8 cellular contexts compared by ENCODE assay signal in genomic region chr10:115092555-115093285, GRCh38. TPM values are rescaled to one million over a fixed set of nuclear protein-coding genes. Genes with fewer than 3 reads are reported as not detected.
DNase-seq lines count a peak whose midpoint lies in the region; ATAC-seq and TF ChIP-seq lines count a peak whose summit lies in the region.

No MANE protein-coding gene starts in this region.

- H3K56ac ChIP-seq in mesendoderm (ENCODE audit: low read length), result peak overlapping the region; percentile 94

- H3K9me3 ChIP-seq in HUES64 (ENCODE audit: insufficient read depth, low read depth, low read length) (no peaks in the 10 kb centered on the region), endodermal cell (ENCODE audit: control insufficient read depth, low read length) (no peaks in the 10 kb centered on the region), tibial nerve (no peaks in the 10 kb centered on the region)

- CTCF ChIA-PET in GM10248 (lab: Yijun Ruan, JAX) (interaction anchor here (1.0 kb wide), 1 partner anchor 91 kb away, joined by 3 read pairs; no protein-coding TSS in a partner anchor), activated B cell treated with CpG ODN at 0.5 μM for 24 hours (lab: Charles Lee) (no interaction called here)

- peak overlapping the region; percentile 83 for H3K4ac ChIP-seq in mesendoderm (ENCODE audit: low read depth, low read length)

- H3K36me3 Mint-ChIP-seq in activated B cell treated with CpG ODN at 0.5 μM for 24 hours (ENCODE audit: low read depth) (no peaks in the 10 kb centered on the region), endodermal cell (ENCODE audit: low read depth) (no peaks in the 10 kb centered on the region)

- no peak for TF ChIP-seq EP300 in tibial nerve (IDR thresholded peaks at IDR 0.05)

- peak overlapping the region; percentile 79 for H3K18ac ChIP-seq in mesendoderm (ENCODE audit: low read length)

- H3K9me3 Mint-ChIP-seq in activated B cell treated with CpG ODN at 0.5 μM for 24 hours (no peaks in the 10 kb centered on the region), endodermal cell (peaks cover 2% of the 10 kb centered on the region)

- DNase-seq in GM10248 (ENCODE audit: extremely low spot score) (peak; percentile 63), activated B cell treated with CpG ODN at 0.5 μM for 24 hours (peak; percentile 60), endodermal cell (peak; percentile 81), mesendoderm (peak; percentile 83), tibial nerve (ENCODE audit: low spot score in 2 of 2) (no peak), middle frontal gyrus (ENCODE audit: extremely low spot score, low spot score) (no peak)

- H3K4me3 ChIP-seq in HUES64 (ENCODE audit: low read length) (peak overlapping the region; percentile 83), endodermal cell (ENCODE audit: low read length) (peak overlapping the region; percentile 76), mesendoderm (ENCODE audit: low read length) (peak overlapping the region; percentile 81), tibial nerve (peak overlapping the region; percentile 32 to 69 (median 48))

- no peak overlapping the region for H3K27ac Mint-ChIP-seq in activated B cell treated with CpG ODN at 0.5 μM for 24 hours
- no peak overlapping the region for H3K27ac Mint-ChIP-seq in endodermal cell

- peak overlapping the region; percentile 84 for H3K4me2 ChIP-seq in mesendoderm (ENCODE audit: low read length)

- TF ChIP-seq POLR2A in tibial nerve (IDR thresholded peaks at IDR 0.05), result no peak

- no peak overlapping the region for H2BK15ac ChIP-seq in mesendoderm (replicated peaks; ENCODE audit: low read depth)

- H3K4me3 Mint-ChIP-seq in activated B cell treated with CpG ODN at 0.5 μM for 24 hours (peak overlapping the region; percentile 85), endodermal cell (peak overlapping the region; percentile 68)

- no peak overlapping the region for H3K23ac ChIP-seq in mesendoderm (ENCODE audit: low read length)

- H3K4me1 ChIP-seq in HUES64 (ENCODE audit: insufficient read depth, low read length), result peaks cover 24% of the 10 kb centered on the region
- no peaks in the 10 kb centered on the region for H3K4me1 ChIP-seq in endodermal cell (ENCODE audit: control insufficient read depth, insufficient read depth, low read length)
- H3K4me1 ChIP-seq in mesendoderm (ENCODE audit: control insufficient read depth, low read depth, low read length), result peaks cover 2% of the 10 kb centered on the region
- H3K4me1 ChIP-seq in tibial nerve, result peaks cover 0 to 20% (median 5%) of the 10 kb centered on the region in 4 donors

- H3K36me3 ChIP-seq in HUES64 (ENCODE audit: insufficient read depth, low read length) (no peaks in the 10 kb centered on the region), endodermal cell (ENCODE audit: control insufficient read depth, insufficient read depth, low read length) (no peaks in the 10 kb centered on the region), mesendoderm (ENCODE audit: control insufficient read depth, insufficient read depth, low read length) (no peaks in the 10 kb centered on the region), tibial nerve (no peaks in the 10 kb centered on the region)

- H2BK120ac ChIP-seq in mesendoderm (ENCODE audit: low read depth, low read length), result peak overlapping the region; percentile 46

- no peak overlapping the region for H3K27ac ChIP-seq in HUES64 (ENCODE audit: low read depth, low read length)
- peak overlapping the region; percentile 96 for H3K27ac ChIP-seq in endodermal cell (ENCODE audit: low read depth, low read length)
- peak overlapping the region; percentile 83 for H3K27ac ChIP-seq in mesendoderm (ENCODE audit: low read depth, low read length)
- H3K27ac ChIP-seq in tibial nerve, result no peak overlapping the region

- TF ChIP-seq CTCF in GM10248 (IDR thresholded peaks at IDR 0.05; ENCODE audit: control extremely low read depth, extremely low read depth, low read depth, missing control alignments) (no peak), activated B cell treated with CpG ODN at 0.5 μM for 24 hours (IDR thresholded peaks at IDR 0.05) (no peak), endodermal cell (conservative IDR thresholded peaks at IDR 0.05) (no peak), tibial nerve (IDR thresholded peaks at IDR 0.05) (no peak)

- H2BK5ac ChIP-seq in mesendoderm (ENCODE audit: low read length), result peak overlapping the region; percentile 73

- peaks cover 2% of the 10 kb centered on the region for H3K79me1 ChIP-seq in mesendoderm (ENCODE audit: low read length)

- POLR2A ChIA-PET in GM10248 (lab: Yijun Ruan, JAX) (interaction anchor here (0.6 kb wide), 1 partner anchor 241 kb away, joined by 6 read pairs; no protein-coding TSS in a partner anchor), activated B cell treated with CpG ODN at 0.5 μM for 24 hours (lab: Charles Lee) (interaction anchor here (0.6 kb wide), 1 partner anchor 108 kb away, joined by 11 read pairs; no protein-coding TSS in a partner anchor)

- ATAC-seq in GM21529 (IDR thresholded peaks at IDR 0.05; ENCODE audit: unreplicated experiment) (peak; percentile 75), activated B cell treated with CpG ODN at 0.5 μM for 24 hours (ENCODE audit: low read depth) (peak; percentile 84)

- H4K5ac ChIP-seq in mesendoderm (ENCODE audit: low read length), result no peak overlapping the region

- peaks cover 13% of the 10 kb centered on the region for H3K4me1 Mint-ChIP-seq in activated B cell treated with CpG ODN at 0.5 μM for 24 hours
- H3K4me1 Mint-ChIP-seq in endodermal cell, result peaks cover 9% of the 10 kb centered on the region

- no peak overlapping the region for H2AK5ac ChIP-seq in mesendoderm (ENCODE audit: low read length)

- H3K27me3 Mint-ChIP-seq in activated B cell treated with CpG ODN at 0.5 μM for 24 hours (peaks cover 35% of the 10 kb centered on the region), endodermal cell (ENCODE audit: insufficient read depth) (peaks cover 49% of the 10 kb centered on the region)

- no peaks in the 10 kb centered on the region for H3K79me2 ChIP-seq in mesendoderm (ENCODE audit: control insufficient read depth, insufficient read depth, low read length)

- H3K9ac ChIP-seq in HUES64 (ENCODE audit: low read depth, low read length) (peak overlapping the region; percentile 87), endodermal cell (ENCODE audit: extremely low read depth, low read length, poor library complexity, severe bottlenecking) (peak overlapping the region; percentile 28), mesendoderm (ENCODE audit: low read length) (peak overlapping the region; percentile 61)

- intact Hi-C loops in activated B cell treated with CpG ODN at 0.5 μM for 24 hours (cut with micrococcal nuclease), result loop anchor here (1.0 to 5.0 kb wide), 4 partner anchors 154 to 1410 kb away; partner anchors contain the start of genes CCDC186, DCLRE1A, NHLRC2 and TRUB1

- under 1% methylated on average over 75 of the region's 75 CpGs for WGBS in HUES64
- WGBS in endodermal cell (ENCODE audit: insufficient coverage in 1 of 2, insufficient read length in 1 of 2), 2 experiments, result 0% methylated on average over 9 to 74 of the region's 75 CpGs
- no CpG with 5 or more reads among the region's 75 CpGs for WGBS in mesendoderm (ENCODE audit: extremely low coverage, insufficient coverage, low lambda C conversion rate)
- 1 to 2% methylated on average over 37 to 40 of the region's 75 CpGs for WGBS in tibial nerve, 2 donors

- peaks cover 49% of the 10 kb centered on the region for H3K27me3 ChIP-seq in HUES64 (ENCODE audit: insufficient read depth, low read length)
- peaks cover 51% of the 10 kb centered on the region for H3K27me3 ChIP-seq in endodermal cell (ENCODE audit: control insufficient read depth, insufficient read depth, low read length, poor library complexity, severe bottlenecking)
- no peaks in the 10 kb centered on the region for H3K27me3 ChIP-seq in mesendoderm (ENCODE audit: insufficient read depth, low read length, poor library complexity)
- peaks cover 0 to 37% of the 10 kb centered on the region in 2 donors for H3K27me3 ChIP-seq in tibial nerve

- H4K8ac ChIP-seq in mesendoderm (ENCODE audit: low read depth, low read length), result peak overlapping the region; percentile 87

RNA-seq across cellular contexts. Expression of gene ATRNL1, which starts 0.4 kb away (rescaled TPM):
- 4.7 TPM for polyA plus RNA-seq in HUES64 (2013, experiment 1 of 2)
- 7.9 TPM for polyA plus RNA-seq in HUES64 (2013, experiment 2 of 2)
- total RNA-seq in activated B cell treated with CpG ODN at 0.5 μM for 24 hours (1.0 and 1.2 TPM in 2 replicates), endodermal cell (1 to 10 TPM; 8.0 to 9.0 TPM), tibial nerve (1 to 10 TPM; 1.0 to 5.4 (median 2.7) TPM)
- polyA plus RNA-seq in endodermal cell (2013, experiment 1 of 2), result 13.9 TPM
- 14.1 TPM for polyA plus RNA-seq in endodermal cell (2013, experiment 2 of 2)
- polyA plus RNA-seq in mesendoderm (2013, experiment 1 of 2), result 5.6 TPM
- 4.7 TPM for polyA plus RNA-seq in mesendoderm (2013, experiment 2 of 2)

Comparison
In these comparisons a context has a peak if more than half of its experiments do, and no peak if none do; other contexts are left out.
1. DNase-seq: peak in GM10248 (single experiment), activated B cell treated with CpG ODN at 0.5 μM for 24 hours (single experiment), endodermal cell (single experiment) and mesendoderm (single experiment); none in tibial nerve (0 of 2) and middle frontal gyrus (single experiment).
2. H3K27ac ChIP-seq: peak in endodermal cell (single experiment) and mesendoderm (single experiment); none in HUES64 (single experiment) and tibial nerve (0 of 4).
3. H3K9ac ChIP-seq: peak in every context shown above with its lines; median percentile 87 in HUES64; 61 in mesendoderm; 28 in endodermal cell.
4. Peak in every context shown above with its lines, with median percentiles within 50 percentile points of each other: H3K4me3 ChIP-seq.